In genomic region chr10:129570185-129570584, GRCh38 we compare ENCODE assay signal across 33 cellular contexts.
"Had no signal": no experiment of that assay in that cellular context is flagged by ENCODE, and none has a peak within 500 bp of the region (broad histone marks: within the 10 kb centered on the region; RNA-seq: fewer than 3 reads in every experiment).

No MANE protein-coding gene starts in this region.

- H3K9me3 Mint-ChIP-seq: activated B cell treated with CpG ODN at 0.5 μM for 24 hours; activated naive CD4-positive, alpha-beta T cell treated with anti-CD3 and anti-CD28 coated beads, Interleukin-2, amount 50 U/mL, for 72 hours; dendritic cell treated with granulocyte-macrophage colony-stimulating factor and Interleukin-4, amounts not matched to agents 40 ng/mL and 50 ng/mL, for 4 days; endodermal cell had no signal

- H3K4me1 Mint-ChIP-seq: activated B cell treated with CpG ODN at 0.5 μM for 24 hours; activated CD4-positive, alpha-beta memory T cell treated with anti-CD3 and anti-CD28 coated beads, Interleukin-2, amount 10 ng/mL, durations not matched to agents 7 days and 5 days; activated naive CD4-positive, alpha-beta T cell treated with anti-CD3 and anti-CD28 coated beads, Interleukin-2, amount 10 ng/mL, durations not matched to agents 7 days and 5 days; activated naive CD8-positive, alpha-beta T cell treated with anti-CD3 and anti-CD28 coated beads, Interleukin-2, amount 10 ng/mL, durations not matched to agents 7 days and 5 days; endodermal cell had no signal

- H3K4me3 Mint-ChIP-seq: activated B cell treated with CpG ODN at 0.5 μM for 24 hours; activated CD4-positive, alpha-beta memory T cell treated with anti-CD3 and anti-CD28 coated beads, Interleukin-2, amount 10 ng/mL, durations not matched to agents 7 days and 5 days; activated naive CD4-positive, alpha-beta T cell treated with anti-CD3 and anti-CD28 coated beads, Interleukin-2, amount 10 ng/mL, durations not matched to agents 7 days and 5 days; activated naive CD8-positive, alpha-beta T cell treated with anti-CD3 and anti-CD28 coated beads, Interleukin-2, amount 10 ng/mL, durations not matched to agents 7 days and 5 days; activated T-cell treated with anti-CD3 and anti-CD28 coated beads, Interleukin-2, amount 50 U/mL, for 24 hours; activated T-cell treated with anti-CD3 and anti-CD28 coated beads, Interleukin-2, amount 50 U/mL, for 72 hours; brain; dendritic cell treated with granulocyte-macrophage colony-stimulating factor and Interleukin-4, amounts not matched to agents 40 ng/mL and 50 ng/mL, for 4 days; endodermal cell; T-helper 17 cell; T-helper 2 cell treated with Interferon-gamma antibody and Interleukin-4, amounts not matched to agents 5 μg/mL and 100 μg/mL, for 36 hours had no signal

- DNase-seq: activated B cell treated with CpG ODN at 0.5 μM for 24 hours; activated CD4-positive, alpha-beta memory T cell treated with anti-CD3 and anti-CD28 coated beads, Interleukin-2, amount 10 ng/mL, durations not matched to agents 7 days and 5 days; activated CD4-positive, alpha-beta T cell treated with anti-CD3 and anti-CD28 coated beads for 48 hours; activated CD8-positive, alpha-beta memory T cell treated with anti-CD3 and anti-CD28 coated beads, Interleukin-2, amount 50 U/mL, for 48 hours; activated gamma-delta T cell; activated naive CD4-positive, alpha-beta T cell; activated naive CD4-positive, alpha-beta T cell treated with anti-CD3 and anti-CD28 coated beads, Interleukin-2, amount 10 ng/mL, durations not matched to agents 7 days and 5 days; activated naive CD8-positive, alpha-beta T cell treated with anti-CD3 and anti-CD28 coated beads, Interleukin-2, amount 10 ng/mL, durations not matched to agents 7 days and 5 days; activated T-cell treated with anti-CD3 and anti-CD28 coated beads for 4 hours; activated T-cell treated with anti-CD3 and anti-CD28 coated beads, Interleukin-2, amount 50 U/mL, for 24 hours; activated T-cell treated with anti-CD3 and anti-CD28 coated beads, Interleukin-2, amount 50 U/mL, for 72 hours; central memory CD4-positive, alpha-beta T cell; cerebellar nuclear complex; dorsolateral prefrontal cortex; effector memory CD4-positive, alpha-beta T cell; endodermal cell; erythroblast; foreskin keratinocyte; gastrocnemius medialis; T-helper 1 cell; T-helper 17 cell; T1000; WERI-Rb-1 had no signal

- H3K27ac Mint-ChIP-seq: activated B cell treated with CpG ODN at 0.5 μM for 24 hours; activated CD4-positive, alpha-beta memory T cell treated with anti-CD3 and anti-CD28 coated beads, Interleukin-2, amount 10 ng/mL, durations not matched to agents 7 days and 5 days; activated naive CD4-positive, alpha-beta T cell treated with anti-CD3 and anti-CD28 coated beads, Interleukin-2, amount 10 ng/mL, durations not matched to agents 7 days and 5 days; activated naive CD4-positive, alpha-beta T cell treated with anti-CD3 and anti-CD28 coated beads, Interleukin-2, amount 50 U/mL, for 72 hours; activated naive CD8-positive, alpha-beta T cell treated with anti-CD3 and anti-CD28 coated beads, Interleukin-2, amount 10 ng/mL, durations not matched to agents 7 days and 5 days; activated T-cell treated with anti-CD3 and anti-CD28 coated beads, Interleukin-2, amount 50 U/mL, for 24 hours; activated T-cell treated with anti-CD3 and anti-CD28 coated beads, Interleukin-2, amount 50 U/mL, for 72 hours; brain; dendritic cell treated with granulocyte-macrophage colony-stimulating factor and Interleukin-4, amounts not matched to agents 40 ng/mL and 50 ng/mL, for 4 days; endodermal cell; T-helper 17 cell; T-helper 2 cell treated with Interferon-gamma antibody and Interleukin-4, amounts not matched to agents 5 μg/mL and 100 μg/mL, for 36 hours had no signal

- H3K9me3 ChIP-seq: breast epithelium, esophagus muscularis mucosa, gastrocnemius medialis had no signal

- H3K36me3 Mint-ChIP-seq: brain had no signal

- H3K36me3 ChIP-seq: breast epithelium, cardiac muscle cell, gastrocnemius medialis, WERI-Rb-1 had no signal

- H3K4me1 ChIP-seq: ascending aorta, breast epithelium, esophagus muscularis mucosa, foreskin keratinocyte, gastrocnemius medialis had no signal

- H3K27ac ChIP-seq: ascending aorta, breast epithelium, cardiac muscle cell, coronary artery, dorsolateral prefrontal cortex, esophagus muscularis mucosa, foreskin keratinocyte, gastrocnemius medialis, WERI-Rb-1 had no signal

- H3K27me3 Mint-ChIP-seq: activated B cell treated with CpG ODN at 0.5 μM for 24 hours; activated CD4-positive, alpha-beta memory T cell treated with anti-CD3 and anti-CD28 coated beads, Interleukin-2, amount 10 ng/mL, durations not matched to agents 7 days and 5 days; activated naive CD4-positive, alpha-beta T cell treated with anti-CD3 and anti-CD28 coated beads, Interleukin-2, amount 10 ng/mL, durations not matched to agents 7 days and 5 days; activated naive CD8-positive, alpha-beta T cell treated with anti-CD3 and anti-CD28 coated beads, Interleukin-2, amount 10 ng/mL, durations not matched to agents 7 days and 5 days; activated T-cell treated with anti-CD3 and anti-CD28 coated beads, Interleukin-2, amount 50 U/mL, for 24 hours; brain; dendritic cell treated with granulocyte-macrophage colony-stimulating factor and Interleukin-4, amounts not matched to agents 40 ng/mL and 50 ng/mL, for 4 days; T-helper 17 cell had no signal

- H3K4me3 ChIP-seq: ascending aorta, breast epithelium, cardiac muscle cell, coronary artery, dorsolateral prefrontal cortex, esophagus muscularis mucosa, gastrocnemius medialis had no signal

- H3K27me3 ChIP-seq: ascending aorta, breast epithelium, cardiac muscle cell, dorsolateral prefrontal cortex, esophagus muscularis mucosa, foreskin keratinocyte, gastrocnemius medialis had no signal

- ATAC-seq: activated CD4-positive, CD25-positive, alpha-beta regulatory T cell treated with anti-CD3 and anti-CD28 coated beads, Interleukin-2, amount 50 U/mL, for 24 hours; activated naive CD4-positive, alpha-beta T cell treated with anti-CD3 and anti-CD28 coated beads, Interleukin-2, amount 50 U/mL, for 72 hours; activated T-cell treated with anti-CD3 and anti-CD28 coated beads, Interleukin-2, amount 50 U/mL, for 72 hours; foreskin keratinocyte; gastrocnemius medialis; T-helper 17 cell had no signal
